ENCODE assay signal across 8 cellular contexts in genomic region chr14:103056322-103057027, GRCh38.
DNase-seq lines count a peak whose midpoint lies in the region; ATAC-seq lines count a peak whose summit lies in the region.

No MANE protein-coding gene starts in this region.

- H3K9ac ChIP-seq in subcutaneous abdominal adipose tissue (ENCODE audit: low read length in 5 of 5): peak overlapping the region; percentile 28 to 92 (median 84)

- H3K4me3 ChIP-seq in subcutaneous abdominal adipose tissue (ENCODE audit: low read depth in 1 of 5, low read length in 5 of 5): peak overlapping the region; percentile 55 to 97 (median 82)

- no peaks in the 10 kb centered on the region for H3K27me3 ChIP-seq in subcutaneous abdominal adipose tissue (ENCODE audit: control insufficient read depth in 5 of 5, insufficient read depth in 4 of 5, low read length in 5 of 5)

- no peak for DNase-seq in activated naive CD4-positive, alpha-beta T cell treated with anti-CD3 and anti-CD28 coated beads, Interleukin-2, amount 50 U/mL, for 16 hours
- peak; percentile 22 for DNase-seq in NCI-H2227 treated with DMSO at 0.1 percent for 48 hours (lab: John Stamatoyannopoulos, UW)
- DNase-seq in caudate nucleus (lab: John Stamatoyannopoulos, UW): peak in 8 of 61 donors; percentile 10 to 62 (median 34)
- DNase-seq in kidney tubule cell (ENCODE audit: low spot score): peak; percentile 80
- DNase-seq in activated CD8-positive, alpha-beta memory T cell treated with anti-CD3 and anti-CD28 coated beads, Interleukin-2, amount 50 U/mL, for 48 hours: no peak

- H3K4me3 Mint-ChIP-seq in activated naive CD4-positive, alpha-beta T cell treated with anti-CD3 and anti-CD28 coated beads, Interleukin-2, amount 50 U/mL, for 24 hours: peak overlapping the region; percentile 75

- H3K27me3 Mint-ChIP-seq in activated naive CD4-positive, alpha-beta T cell treated with anti-CD3 and anti-CD28 coated beads, Interleukin-2, amount 50 U/mL, for 24 hours: peaks cover 6% of the 10 kb centered on the region

- no peaks in the 10 kb centered on the region for H3K9me3 ChIP-seq in subcutaneous abdominal adipose tissue (ENCODE audit: control insufficient read depth in 5 of 5, low read length in 5 of 5)

- H3K4me1 ChIP-seq in subcutaneous abdominal adipose tissue (ENCODE audit: control insufficient read depth in 5 of 5, insufficient read depth in 5 of 5, low read length in 5 of 5): peaks cover 4 to 50% (median 37%) of the 10 kb centered on the region in 5 donors

- no peaks in the 10 kb centered on the region for H3K36me3 ChIP-seq in subcutaneous abdominal adipose tissue (ENCODE audit: control insufficient read depth in 5 of 5, insufficient read depth in 5 of 5, low read length in 5 of 5)

- ATAC-seq in HG03025 (IDR thresholded peaks at IDR 0.05; ENCODE audit: low FRiP score, unreplicated experiment): no peak

- no peak overlapping the region for H3K27ac Mint-ChIP-seq in activated naive CD4-positive, alpha-beta T cell treated with anti-CD3 and anti-CD28 coated beads, Interleukin-2, amount 50 U/mL, for 24 hours

- peak overlapping the region; percentile 44 for H3K27ac ChIP-seq in caudate nucleus (ENCODE audit: low read depth, low read length)
- H3K27ac ChIP-seq in subcutaneous abdominal adipose tissue (ENCODE audit: low read depth, low read length): peak overlapping the region; percentile 85

- no peaks in the 10 kb centered on the region for H3K9me3 Mint-ChIP-seq in activated naive CD4-positive, alpha-beta T cell treated with anti-CD3 and anti-CD28 coated beads, Interleukin-2, amount 50 U/mL, for 24 hours

- no peaks in the 10 kb centered on the region for H3K36me3 Mint-ChIP-seq in activated naive CD4-positive, alpha-beta T cell treated with anti-CD3 and anti-CD28 coated beads, Interleukin-2, amount 50 U/mL, for 24 hours

- peaks cover 9% of the 10 kb centered on the region for H3K4me1 Mint-ChIP-seq in activated naive CD4-positive, alpha-beta T cell treated with anti-CD3 and anti-CD28 coated beads, Interleukin-2, amount 50 U/mL, for 24 hours

Comparison
In these comparisons a context has a peak if more than half of its experiments do, and no peak if none do; other contexts are left out.
1. DNase-seq: peak in NCI-H2227 treated with DMSO at 0.1 percent for 48 hours (single experiment) and kidney tubule cell (single experiment); none in activated naive CD4-positive, alpha-beta T cell treated with anti-CD3 and anti-CD28 coated beads, Interleukin-2, amount 50 U/mL, for 16 hours (single experiment) and activated CD8-positive, alpha-beta memory T cell treated with anti-CD3 and anti-CD28 coated beads, Interleukin-2, amount 50 U/mL, for 48 hours (single experiment).